Comparison of ENCODE assay signal across 8 cellular contexts in the genomic region with DNA sequence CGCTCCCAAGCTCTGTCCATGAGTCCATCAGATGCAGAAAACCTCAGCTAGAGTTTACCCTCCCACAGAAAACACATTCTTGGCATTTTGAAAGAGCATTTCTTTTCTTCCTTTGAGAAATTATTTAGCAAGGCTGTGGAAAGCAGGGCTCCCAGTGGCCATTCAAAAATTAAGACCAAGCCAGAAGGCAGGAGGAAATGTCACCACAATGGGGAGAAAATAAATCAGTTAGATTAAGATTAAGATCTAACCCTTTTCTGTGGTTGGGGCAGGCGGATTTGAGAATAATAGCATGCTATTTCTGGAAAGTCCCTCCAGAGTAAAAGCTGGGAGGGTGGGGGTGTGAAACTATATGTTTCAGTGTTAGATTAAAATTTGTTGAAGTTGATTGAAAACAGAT. TPM values are rescaled to one million over a fixed set of nuclear protein-coding genes. Genes with fewer than 3 reads are reported as not detected.
DNase-seq lines count a peak whose midpoint lies in the region; ATAC-seq, FAIRE-seq and TF ChIP-seq lines count a peak whose summit lies in the region.

No MANE protein-coding gene starts in this region.

- no peak for FAIRE-seq in RCC 7860 (lab: Jason Lieb, UNC)

- no peak overlapping the region for H4K91ac ChIP-seq in neuronal stem cell (ENCODE audit: low read depth, low read length, poor library complexity)

- H3K27me3 ChIP-seq in adipocyte (replicated peaks; ENCODE audit: control insufficient read depth, insufficient read depth, low read length) (no peaks in the 10 kb centered on the region), psoas muscle (ENCODE audit: insufficient read depth in 3 of 3, low read length in 2 of 3) (no peaks in the 10 kb centered on the region), neuronal stem cell (ENCODE audit: control insufficient read depth in 3 of 3, insufficient read depth in 3 of 3, low read depth in 1 of 3, low read length in 3 of 3) (no peaks in the 10 kb centered on the region)

- H3K4ac ChIP-seq in neuronal stem cell (ENCODE audit: low read length) = no peak overlapping the region

- H3K27ac ChIP-seq in psoas muscle = peak overlapping the region; percentile 90
- no peak overlapping the region for H3K27ac ChIP-seq in neuronal stem cell (replicated peaks; ENCODE audit: low read length)

- H3K18ac ChIP-seq in neuronal stem cell (ENCODE audit: low read length) = no peak overlapping the region

- H2AK5ac ChIP-seq in neuronal stem cell (ENCODE audit: low read depth, low read length) = no peak overlapping the region

- peaks cover 4% of the 10 kb centered on the region for H3K79me1 ChIP-seq in neuronal stem cell (ENCODE audit: low read depth, low read length)

- H3K9me3 ChIP-seq in adipocyte (ENCODE audit: control insufficient read depth, low read length) = no peaks in the 10 kb centered on the region
- no peaks in the 10 kb centered on the region for H3K9me3 ChIP-seq in psoas muscle
- H3K9me3 ChIP-seq in neuronal stem cell (replicated peaks in 1 of 2; ENCODE audit: control insufficient read depth in 2 of 2, insufficient read depth in 1 of 2, low read depth in 1 of 2, low read length in 2 of 2) = peaks cover 0 to 4% of the 10 kb centered on the region in 2 donors

- WGBS in psoas muscle, 3 donors = 42 to 63% (median 48%) methylated on average over 2 of the region's 2 CpGs
- WGBS in neuronal stem cell (ENCODE audit: extremely low coverage in 2 of 2, insufficient read length in 2 of 2, insufficient replicate concordance in 1 of 2), 2 donors = no CpG with 5 or more reads among the region's 2 CpGs

- H2BK12ac ChIP-seq in neuronal stem cell (ENCODE audit: low read length) = no peak overlapping the region

- no peak overlapping the region for H3K14ac ChIP-seq in neuronal stem cell (ENCODE audit: low read length)

- H3K9ac ChIP-seq in adipocyte (ENCODE audit: low read length) = no peak overlapping the region
- H3K9ac ChIP-seq in neuronal stem cell (ENCODE audit: low read depth, low read length, poor library complexity) = no peak overlapping the region

- peaks cover 26% of the 10 kb centered on the region for H3K4me1 ChIP-seq in adipocyte (ENCODE audit: control insufficient read depth, insufficient read depth, low read length)
- peaks cover 99% of the 10 kb centered on the region for H3K4me1 ChIP-seq in psoas muscle
- H3K4me1 ChIP-seq in neuronal stem cell (ENCODE audit: control insufficient read depth in 2 of 2, insufficient read depth in 1 of 2, low read depth in 1 of 2, low read length in 2 of 2) = peaks cover 17 to 48% of the 10 kb centered on the region in 2 donors

- H3K4me2 ChIP-seq in neuronal stem cell (ENCODE audit: insufficient read depth, low read length, poor library complexity, severe bottlenecking) = no peak overlapping the region

- TF ChIP-seq CTCF in psoas muscle (IDR thresholded peaks at IDR 0.05) = no peak

- no peak overlapping the region for H4K8ac ChIP-seq in neuronal stem cell (ENCODE audit: low read depth, low read length)

- DNase-seq in adipocyte (ENCODE audit: low read depth) = peak; percentile 59
- DNase-seq in psoas muscle = no peak
- no peak for DNase-seq in RCC 7860 (ENCODE audit: low spot score)
- no peak for DNase-seq in neuronal stem cell (ENCODE audit: low spot score)
- DNase-seq in NCI-H1105 treated with DMSO at 0.1 percent for 48 hours (lab: John Stamatoyannopoulos, UW) = no peak
- DNase-seq in NCI-H1092 (lab: John Stamatoyannopoulos, UW) = no peak

- no peak overlapping the region for H2BK15ac ChIP-seq in neuronal stem cell (ENCODE audit: low read length)

- no peak overlapping the region for H3K4me3 ChIP-seq in adipocyte (ENCODE audit: low read length)
- no peak overlapping the region for H3K4me3 ChIP-seq in psoas muscle
- H3K4me3 ChIP-seq in neuronal stem cell (ENCODE audit: low read length in 2 of 2) = no peak overlapping the region

- peak; percentile 58 for ATAC-seq in GM18511 (IDR thresholded peaks at IDR 0.05; ENCODE audit: unreplicated experiment)
- peak; percentile 34 for ATAC-seq in HG03442 (IDR thresholded peaks at IDR 0.05; ENCODE audit: unreplicated experiment)
- no peak for ATAC-seq in psoas muscle

- intact Hi-C loops in psoas muscle (cut with DNase I) = no loop called here

- no peak overlapping the region for H3K23ac ChIP-seq in neuronal stem cell (ENCODE audit: low read depth, low read length, poor library complexity)

- no peak overlapping the region for H2AFZ ChIP-seq in neuronal stem cell (ENCODE audit: low read length)

- no peak overlapping the region for H2BK5ac ChIP-seq in neuronal stem cell (ENCODE audit: low read length)

- H3K36me3 ChIP-seq in adipocyte (ENCODE audit: control insufficient read depth, insufficient read depth, low read length, severe bottlenecking) (no peaks in the 10 kb centered on the region), psoas muscle (ENCODE audit: insufficient read depth in 1 of 2, low read depth in 1 of 2) (no peaks in the 10 kb centered on the region), neuronal stem cell (replicated peaks in 1 of 2; ENCODE audit: control insufficient read depth in 2 of 2, insufficient read depth in 2 of 2, low read length in 2 of 2) (peaks cover 0 to 24% of the 10 kb centered on the region in 2 donors)

- no peak overlapping the region for H2BK120ac ChIP-seq in neuronal stem cell (ENCODE audit: low read depth, low read length)

RNA-seq across cellular contexts. Expression of gene LRIG1, which starts 20.2 kb away (rescaled TPM):
- 100 to 1,000 TPM in 1 of 4 donors, 10 to 100 TPM in 3; 41.1 to 119 (median 49.8) TPM for total RNA-seq in psoas muscle
- polyA plus RNA-seq in psoas muscle = 10 to 100 TPM in 2 of 3 donors, 1 to 10 TPM in 1; 9.8 to 29.4 (median 29.0) TPM
- 183 TPM for polyA plus RNA-seq in neuronal stem cell (2013, experiment 1 of 2)
- polyA plus RNA-seq in neuronal stem cell (2013, experiment 2 of 2) = 174 TPM

Comparison
In these comparisons a context has a peak if more than half of its experiments do, and no peak if none do; other contexts are left out.
1. ATAC-seq: peak in GM18511 (single experiment) and HG03442 (single experiment); none in psoas muscle (0 of 4).